Comparison of ENCODE assay signal across 8 cellular contexts in the genomic region with DNA sequence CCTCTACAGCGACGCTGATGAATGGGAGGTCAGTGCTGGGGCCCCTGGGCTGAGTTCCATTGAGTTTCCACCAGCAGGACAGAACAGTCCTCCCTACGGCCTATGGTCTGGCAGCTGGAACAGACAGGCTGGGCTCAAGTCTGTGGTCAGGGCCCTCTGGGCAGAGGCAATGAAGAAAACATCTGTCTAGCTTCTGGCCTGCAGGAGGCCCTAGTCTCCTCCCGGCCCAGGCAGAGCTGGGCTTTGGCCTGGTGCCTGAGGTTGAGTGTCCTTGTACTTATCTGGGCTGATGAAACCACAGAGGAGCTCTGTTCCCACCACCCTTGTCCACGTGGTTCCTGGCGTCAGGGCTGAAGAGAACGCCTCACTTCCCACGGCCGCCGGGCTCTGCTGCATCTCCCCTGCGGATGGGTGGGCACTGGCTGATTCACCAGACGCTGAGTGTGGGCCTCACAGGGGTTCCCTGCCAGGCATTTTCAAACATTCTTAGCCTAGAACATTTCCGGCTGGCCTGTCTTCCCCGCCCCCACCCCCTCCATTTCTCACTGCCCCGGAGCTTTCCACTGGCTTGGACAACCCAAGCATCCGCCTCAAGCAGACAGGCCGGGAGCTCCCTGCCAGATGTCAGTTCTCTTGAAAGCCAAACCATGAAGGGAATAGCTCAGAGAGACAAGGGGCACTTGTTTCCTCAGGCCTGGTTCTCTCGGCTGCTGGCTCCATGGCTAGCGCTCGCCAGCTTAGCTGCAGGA. TPM values are rescaled to one million over a fixed set of nuclear protein-coding genes. Genes with fewer than 3 reads are reported as not detected.
DNase-seq lines count a peak whose midpoint lies in the region; ATAC-seq and TF ChIP-seq lines count a peak whose summit lies in the region.

No MANE protein-coding gene starts in this region.

- CTCF ChIA-PET in activated CD4-positive, alpha-beta memory T cell treated with anti-CD3 and anti-CD28 coated beads, Interleukin-2, amount 10 ng/mL, durations not matched to agents 7 days and 5 days (lab: Charles Lee), result interaction anchor here (0.6 to 3.0 kb wide), 31 partner anchors 10 to 333 kb away, joined by 3 to 39 read pairs (median 4); a partner anchor contains a TSS
- CTCF ChIA-PET in activated CD4-positive, alpha-beta memory T cell treated with anti-CD3 and anti-CD28 coated beads for 36 hours (lab: Charles Lee), result interaction anchor here (0.6 to 3.4 kb wide), 9 partner anchors 9 to 165 kb away, joined by 3 to 34 read pairs (median 4); a partner anchor contains a TSS

- WGBS in spleen, 5 donors, result 13 to 36% (median 24%) methylated on average over 18 to 20 of the region's 20 CpGs

- POLR2A ChIA-PET in activated CD4-positive, alpha-beta memory T cell treated with anti-CD3 and anti-CD28 coated beads, Interleukin-2, amount 10 ng/mL, durations not matched to agents 7 days and 5 days (lab: Charles Lee), result interaction anchor here (0.6 to 3.1 kb wide), 21 partner anchors 10 to 1901 kb away, joined by 3 to 21 read pairs (median 5); a partner anchor contains a TSS
- POLR2A ChIA-PET in activated CD4-positive, alpha-beta memory T cell treated with anti-CD3 and anti-CD28 coated beads for 36 hours (lab: Charles Lee), result interaction anchor here (0.6 kb wide), 3 partner anchors 9 to 158 kb away, joined by 3 to 4 read pairs (median 3); a partner anchor contains a TSS

- peak; percentile 33 for ATAC-seq in HG02642 (IDR thresholded peaks at IDR 0.05; ENCODE audit: poor library complexity, unreplicated experiment)

- TF ChIP-seq POLR2A in spleen (IDR thresholded peaks at IDR 0.05), result peak in 1 of 3 donors; percentile 38

- peak; percentile 49 for TF ChIP-seq CTCF in kidney epithelial cell (IDR thresholded peaks at IDR 0.05; ENCODE audit: insufficient read depth, low read length, poor library complexity, severe bottlenecking)
- peak in 9 of 11 experiments; percentile 11 to 58 (median 45) for TF ChIP-seq CTCF in spleen (IDR thresholded peaks at IDR 0.05 in 8 of 11, conservative IDR thresholded peaks at IDR 0.05 in 3 of 11)

- intact Hi-C loops in activated CD4-positive, alpha-beta memory T cell treated with anti-CD3 and anti-CD28 coated beads for 36 hours (cut with micrococcal nuclease), result loop anchor here (1.0 kb wide), 1 partner anchor 161 kb away; no protein-coding TSS in a partner anchor
- intact Hi-C loops in spleen (cut with DNase I; ENCODE audit: low total_unique reads), result loop anchor here (5.0 kb wide), 1 partner anchor 159 kb away; a partner anchor contains a TSS

- H3K4me3 ChIP-seq in kidney epithelial cell (ENCODE audit: low read depth, low read length) (no peak overlapping the region), spleen (peak overlapping the region in 4 of 8 donors; percentile 1 to 61 (median 12))

- H3K4me1 ChIP-seq in spleen, result peaks cover 62 to 89% (median 73%) of the 10 kb centered on the region in 6 donors

- peak overlapping the region; percentile 72 to 97 (median 94) for H3K27ac ChIP-seq in spleen

- DNase-seq in activated CD4-positive, alpha-beta memory T cell treated with anti-CD3 and anti-CD28 coated beads, Interleukin-2, amount 10 ng/mL, durations not matched to agents 7 days and 5 days, result peak; percentile 32
- DNase-seq in activated CD4-positive, alpha-beta memory T cell treated with anti-CD3 and anti-CD28 coated beads for 36 hours, result no peak
- peak; percentile 70 for DNase-seq in NCI-H2029 treated with DMSO at 0.1 percent for 48 hours (lab: John Stamatoyannopoulos, UW)
- peak; percentile 100 for DNase-seq in brain pericyte (ENCODE audit: low read depth, low spot score)
- peak; percentile 93 for DNase-seq in kidney epithelial cell (ENCODE audit: low read depth)
- peak; percentile 97 for DNase-seq in spleen
- no peak for DNase-seq in NCI-H1930 (lab: John Stamatoyannopoulos, UW)

- no peaks in the 10 kb centered on the region for H3K9me3 ChIP-seq in spleen

- H3K27me3 ChIP-seq in kidney epithelial cell (ENCODE audit: control insufficient read depth, insufficient read depth, low read length), result no peaks in the 10 kb centered on the region
- H3K27me3 ChIP-seq in spleen (replicated peaks in 1 of 7), result no peaks in the 10 kb centered on the region

- H3K9me3 Mint-ChIP-seq in activated CD4-positive, alpha-beta memory T cell treated with anti-CD3 and anti-CD28 coated beads, Interleukin-2, amount 10 ng/mL, durations not matched to agents 7 days and 5 days, result no peaks in the 10 kb centered on the region
- H3K9me3 Mint-ChIP-seq in activated CD4-positive, alpha-beta memory T cell treated with anti-CD3 and anti-CD28 coated beads for 36 hours, result no peaks in the 10 kb centered on the region

- H3K4me3 Mint-ChIP-seq in activated CD4-positive, alpha-beta memory T cell treated with anti-CD3 and anti-CD28 coated beads, Interleukin-2, amount 10 ng/mL, durations not matched to agents 7 days and 5 days, result peak overlapping the region; percentile 74
- no peak overlapping the region for H3K4me3 Mint-ChIP-seq in activated CD4-positive, alpha-beta memory T cell treated with anti-CD3 and anti-CD28 coated beads for 36 hours

- peaks cover 89% of the 10 kb centered on the region for H3K4me1 Mint-ChIP-seq in activated CD4-positive, alpha-beta memory T cell treated with anti-CD3 and anti-CD28 coated beads, Interleukin-2, amount 10 ng/mL, durations not matched to agents 7 days and 5 days
- H3K4me1 Mint-ChIP-seq in activated CD4-positive, alpha-beta memory T cell treated with anti-CD3 and anti-CD28 coated beads for 36 hours (ENCODE audit: low read depth), result peaks cover 31% of the 10 kb centered on the region

- peaks cover 48% of the 10 kb centered on the region for H3K36me3 Mint-ChIP-seq in activated CD4-positive, alpha-beta memory T cell treated with anti-CD3 and anti-CD28 coated beads, Interleukin-2, amount 10 ng/mL, durations not matched to agents 7 days and 5 days (ENCODE audit: low read depth)
- H3K36me3 Mint-ChIP-seq in activated CD4-positive, alpha-beta memory T cell treated with anti-CD3 and anti-CD28 coated beads for 36 hours, result peaks cover 13% of the 10 kb centered on the region

- no peaks in the 10 kb centered on the region for H3K27me3 Mint-ChIP-seq in activated CD4-positive, alpha-beta memory T cell treated with anti-CD3 and anti-CD28 coated beads, Interleukin-2, amount 10 ng/mL, durations not matched to agents 7 days and 5 days
- no peaks in the 10 kb centered on the region for H3K27me3 Mint-ChIP-seq in activated CD4-positive, alpha-beta memory T cell treated with anti-CD3 and anti-CD28 coated beads for 36 hours

- peak overlapping the region; percentile 86 for H3K27ac Mint-ChIP-seq in activated CD4-positive, alpha-beta memory T cell treated with anti-CD3 and anti-CD28 coated beads, Interleukin-2, amount 10 ng/mL, durations not matched to agents 7 days and 5 days
- no peak overlapping the region for H3K27ac Mint-ChIP-seq in activated CD4-positive, alpha-beta memory T cell treated with anti-CD3 and anti-CD28 coated beads for 36 hours

- no peaks in the 10 kb centered on the region for H3K36me3 ChIP-seq in kidney epithelial cell (ENCODE audit: control insufficient read depth, insufficient read depth, low read length)
- H3K36me3 ChIP-seq in spleen, result peaks cover 0 to 13% (median 0%) of the 10 kb centered on the region in 6 donors

RNA-seq across cellular contexts. Expression of a gene that starts 20.3 kb away (rescaled TPM):
- total RNA-seq in activated CD4-positive, alpha-beta memory T cell treated with anti-CD3 and anti-CD28 coated beads, Interleukin-2, amount 10 ng/mL, durations not matched to agents 7 days and 5 days, result 10 to 100 TPM; 43.0 to 50.2 TPM
- 10 to 100 TPM; 16.3 to 18.8 TPM for total RNA-seq in activated CD4-positive, alpha-beta memory T cell treated with anti-CD3 and anti-CD28 coated beads for 36 hours
- total RNA-seq in kidney epithelial cell, result 20.1 and 25.9 TPM in 2 replicates
- 10 to 100 TPM; 13.8 to 29.0 (median 21.9) TPM for total RNA-seq in spleen
- polyA plus RNA-seq in spleen, result 10 to 100 TPM; 21.2 to 28.0 (median 23.1) TPM

RNA-seq across cellular contexts. Expression of a gene that starts 48.3 kb away (rescaled TPM):
- under 1 TPM; 0.60 to 0.81 TPM for total RNA-seq in activated CD4-positive, alpha-beta memory T cell treated with anti-CD3 and anti-CD28 coated beads, Interleukin-2, amount 10 ng/mL, durations not matched to agents 7 days and 5 days
- total RNA-seq in activated CD4-positive, alpha-beta memory T cell treated with anti-CD3 and anti-CD28 coated beads for 36 hours, result under 1 TPM; 0.19 to 0.33 TPM
- total RNA-seq in kidney epithelial cell (13.9 and 15.4 TPM in 2 replicates), spleen (10 to 100 TPM in 3 of 7 donors, 1 to 10 TPM in 4; 6.6 to 20.0 (median 8.7) TPM)
- 1 to 10 TPM; 1.8 to 7.1 (median 3.8) TPM for polyA plus RNA-seq in spleen

Comparison
In these comparisons a context has a peak if more than half of its experiments do, and no peak if none do; other contexts are left out.
1. DNase-seq: peak in activated CD4-positive, alpha-beta memory T cell treated with anti-CD3 and anti-CD28 coated beads, Interleukin-2, amount 10 ng/mL, durations not matched to agents 7 days and 5 days (single experiment), NCI-H2029 treated with DMSO at 0.1 percent for 48 hours (single experiment), brain pericyte (single experiment), kidney epithelial cell (single experiment) and spleen (single experiment); none in activated CD4-positive, alpha-beta memory T cell treated with anti-CD3 and anti-CD28 coated beads for 36 hours (single experiment) and NCI-H1930 (0 of 2).